In genomic region chr1:32755098-32755809, GRCh38 we compare ENCODE assay signal across 8 cellular contexts. TPM values are rescaled to one million over a fixed set of nuclear protein-coding genes. Genes with fewer than 3 reads are reported as not detected.
DNase-seq lines count a peak whose midpoint lies in the region; ATAC-seq and TF ChIP-seq lines count a peak whose summit lies in the region.

No MANE protein-coding gene starts in this region.

- CTCF ChIA-PET in HEK293 (lab: Yijun Ruan, JAX) (interaction anchor here (0.8 to 2.3 kb wide), 4 partner anchors 16 to 43 kb away, joined by 3 to 16 read pairs (median 4); no protein-coding TSS in a partner anchor), MCF 10A (lab: Yijun Ruan, JAX) (interaction anchor here (0.8 to 1.7 kb wide), 7 partner anchors 13 to 50 kb away, joined by 3 to 11 read pairs (median 4); no protein-coding TSS in a partner anchor)

- peaks cover 4% of the 10 kb centered on the region for H3K36me3 Mint-ChIP-seq in MCF 10A (ENCODE audit: insufficient read depth, unreplicated experiment)

- H3K4me1 ChIP-seq in HEK293 (ENCODE audit: control insufficient read depth, insufficient read depth, low read length) (peaks cover 16% of the 10 kb centered on the region), smooth muscle cell (ENCODE audit: low read depth) (peaks cover 19% of the 10 kb centered on the region)

- H3K79me2 ChIP-seq in smooth muscle cell (ENCODE audit: low read depth): peaks cover 14% of the 10 kb centered on the region

- no peaks in the 10 kb centered on the region for H3K9me3 Mint-ChIP-seq in MCF 10A (ENCODE audit: unreplicated experiment)

- no TSS peak for BruUV-seq in MCF 10A (replicated peaks; lab: Mats Ljungman, UMichigan)

- H3K27me3 ChIP-seq in kidney epithelial cell (ENCODE audit: control insufficient read depth, insufficient read depth, low read length) (no peaks in the 10 kb centered on the region), smooth muscle cell (ENCODE audit: low read depth) (no peaks in the 10 kb centered on the region)

- H4K20me1 ChIP-seq in smooth muscle cell (ENCODE audit: low read depth): peaks cover 34% of the 10 kb centered on the region

- H3K27ac ChIP-seq in HEK293 (ENCODE audit: extremely low read depth, low read depth, low read length): no peak overlapping the region; the same call in 1 of the 2 replicates
- H3K27ac ChIP-seq in smooth muscle cell (ENCODE audit: low read depth): peak overlapping the region; percentile 34

- peak overlapping the region; percentile 43 for H3K4me3 ChIP-seq in HEK293 (ENCODE audit: low read depth, low read length)
- peak overlapping the region; percentile 91 for H3K4me3 ChIP-seq in kidney epithelial cell (ENCODE audit: low read depth, low read length)
- peak overlapping the region; percentile 86 for H3K4me3 ChIP-seq in smooth muscle cell

- H3K36me3 ChIP-seq in HEK293 (ENCODE audit: control insufficient read depth in 2 of 2, insufficient read depth in 1 of 2, low read length in 2 of 2) (no peaks in the 10 kb centered on the region), kidney epithelial cell (ENCODE audit: control insufficient read depth, insufficient read depth, low read length) (no peaks in the 10 kb centered on the region), smooth muscle cell (ENCODE audit: low read depth) (no peaks in the 10 kb centered on the region)

- WGBS in smooth muscle cell (ENCODE audit: low lambda C conversion rate): 14% methylated on average over 10 of the region's 10 CpGs

- POLR2A ChIA-PET in HEK293 (lab: Yijun Ruan, JAX) (interaction anchor here (1.4 kb wide), 1 partner anchor 10 kb away, joined by 4 read pairs; no protein-coding TSS in a partner anchor), MCF 10A (lab: Yijun Ruan, JAX) (interaction anchor here (0.8 to 9.8 kb wide), 13 partner anchors 9 to 104 kb away, joined by 3 to 70 read pairs (median 6); partner anchors contain the start of genes RBBP4, S100PBP and YARS1)

- H3K4me3 Mint-ChIP-seq in MCF 10A (ENCODE audit: unreplicated experiment): peak overlapping the region; percentile 96

- TF ChIP-seq CTCF in HEK293 (tag by site-specific recombination; IDR thresholded peaks at IDR 0.05): no peak
- TF ChIP-seq CTCF in MCF 10A (IDR thresholded peaks at IDR 0.05; ENCODE audit: unreplicated experiment): no peak
- TF ChIP-seq CTCF in kidney epithelial cell (IDR thresholded peaks at IDR 0.05; ENCODE audit: insufficient read depth, low read length, poor library complexity, severe bottlenecking): no peak
- no peak for TF ChIP-seq CTCF in smooth muscle cell (IDR thresholded peaks at IDR 0.05; ENCODE audit: borderline replicate concordance, insufficient read depth, poor library complexity, severe bottlenecking)

- no peak overlapping the region for H2AFZ ChIP-seq in smooth muscle cell (ENCODE audit: low read depth)

- peak overlapping the region; percentile 96 for H3K4me2 ChIP-seq in smooth muscle cell

- H3K9ac ChIP-seq in smooth muscle cell (ENCODE audit: low read depth): peak overlapping the region; percentile 58

- no peak for ATAC-seq in HG02981 (IDR thresholded peaks at IDR 0.05; ENCODE audit: unreplicated experiment)

- no peaks in the 10 kb centered on the region for H3K27me3 Mint-ChIP-seq in MCF 10A (ENCODE audit: insufficient read depth, unreplicated experiment)

- intact Hi-C loops in MCF 10A (cut with micrococcal nuclease): no loop called here

- peaks cover 31% of the 10 kb centered on the region for H3K4me1 Mint-ChIP-seq in MCF 10A (ENCODE audit: insufficient read depth, unreplicated experiment)

- peaks cover 13% of the 10 kb centered on the region for H3F3A ChIP-seq in smooth muscle cell (ENCODE audit: low read depth)

- H3K9me3 ChIP-seq in HEK293 (ENCODE audit: control insufficient read depth, insufficient read depth, low read depth, low read length) (no peaks in the 10 kb centered on the region), smooth muscle cell (replicated peaks; ENCODE audit: low read depth) (no peaks in the 10 kb centered on the region)

- H3K27ac Mint-ChIP-seq in MCF 10A (ENCODE audit: low read depth, unreplicated experiment): peak overlapping the region; percentile 71

- no peak for DNase-seq in MCF 10A (ENCODE audit: unreplicated experiment)
- DNase-seq in kidney epithelial cell (ENCODE audit: low read depth): no peak
- DNase-seq in smooth muscle cell (lab: John Stamatoyannopoulos, UW; ENCODE audit: unreplicated experiment): no peak
- DNase-seq in OCI-M2 (lab: John Stamatoyannopoulos, UW; ENCODE audit: unreplicated experiment): no peak
- DNase-seq in NCI-H69 (lab: John Stamatoyannopoulos, UW): no peak
- DNase-seq in activated effector memory CD4-positive, alpha-beta T cell treated with Interleukin-2 at 50 U/mL for 16 hours: no peak

TF ChIP-seq in HEK293, 187 proteins besides CTCF, POLR2A, EP300 and RAD21 (continues in another document):
- TF ChIP-seq TCF7L2 (IDR thresholded peaks at IDR 0.05; ENCODE audit: borderline replicate concordance, low read depth, low read length) (no peak), ZNF341 (tag by site-specific recombination; IDR thresholded peaks at IDR 0.05; ENCODE audit: low read depth) (0 out of 2 replicates have a peak, but pooled peaks have one; percentile 39), TRIM28 (IDR thresholded peaks at IDR 0.05; ENCODE audit: borderline replicate concordance, low read length) (no peak), EGR2 (tag by site-specific recombination; IDR thresholded peaks at IDR 0.05; ENCODE audit: low read depth) (no peak), ZFP37 (tag by site-specific recombination; IDR thresholded peaks at IDR 0.05) (no peak), ZNF580 (tag by site-specific recombination; IDR thresholded peaks at IDR 0.05) (no peak), ZNF274 (IDR thresholded peaks at IDR 0.05; ENCODE audit: low read length) (no peak), ZNF274 (tag by site-specific recombination; IDR thresholded peaks at IDR 0.05; ENCODE audit: borderline replicate concordance) (no peak), ZNF660 (tag by site-specific recombination; IDR thresholded peaks at IDR 0.05) (no peak), IKZF3 (tag by site-specific recombination; IDR thresholded peaks at IDR 0.05) (peak; percentile 83; the same call in 1 of the 2 replicates), ZNF221 (tag by site-specific recombination; IDR thresholded peaks at IDR 0.05; ENCODE audit: borderline replicate concordance) (no peak), ZBTB26 (tag by site-specific recombination; optimal IDR thresholded peaks at IDR 0.05) (no peak), ZSCAN4 (tag by site-specific recombination; IDR thresholded peaks at IDR 0.05) (no peak), ZSCAN23 (tag by site-specific recombination; IDR thresholded peaks at IDR 0.05) (no peak), GLIS2 (tag by site-specific recombination; IDR thresholded peaks at IDR 0.05) (0 out of 2 replicates have a peak, but pooled peaks have one; percentile 15), INSM2 (tag by site-specific recombination; IDR thresholded peaks at IDR 0.05) (peak; percentile 77), ZXDB (tag by site-specific recombination; IDR thresholded peaks at IDR 0.05) (no peak), GLI2 (tag by site-specific recombination; IDR thresholded peaks at IDR 0.05; ENCODE audit: borderline replicate concordance, low read depth) (no peak), ZNF433 (tag by site-specific recombination; IDR thresholded peaks at IDR 0.05; ENCODE audit: low read depth) (no peak), SALL2 (tag by site-specific recombination; IDR thresholded peaks at IDR 0.05; ENCODE audit: borderline replicate concordance) (no peak), SCRT1 (tag by site-specific recombination; IDR thresholded peaks at IDR 0.05; ENCODE audit: borderline replicate concordance) (0 out of 2 replicates have a peak, but pooled peaks have one; percentile 26), ZSCAN30 (tag by site-specific recombination; IDR thresholded peaks at IDR 0.05) (no peak), ZNF776 (tag by site-specific recombination; IDR thresholded peaks at IDR 0.05; ENCODE audit: borderline replicate concordance) (no peak)

RNA-seq across cellular contexts. Expression of gene SYNC, which starts 52.7 kb away (rescaled TPM):
- total RNA-seq in MCF 10A (2022) (1.1 and 1.9 TPM in 2 replicates), kidney epithelial cell (2.7 and 3.8 TPM in 2 replicates), smooth muscle cell (4.4 and 6.2 TPM in 2 replicates)
- polyA plus RNA-seq in smooth muscle cell: 4.6 and 4.9 TPM in 2 replicates
